ENCODE assay signal across 21 cellular contexts in the genomic region with DNA sequence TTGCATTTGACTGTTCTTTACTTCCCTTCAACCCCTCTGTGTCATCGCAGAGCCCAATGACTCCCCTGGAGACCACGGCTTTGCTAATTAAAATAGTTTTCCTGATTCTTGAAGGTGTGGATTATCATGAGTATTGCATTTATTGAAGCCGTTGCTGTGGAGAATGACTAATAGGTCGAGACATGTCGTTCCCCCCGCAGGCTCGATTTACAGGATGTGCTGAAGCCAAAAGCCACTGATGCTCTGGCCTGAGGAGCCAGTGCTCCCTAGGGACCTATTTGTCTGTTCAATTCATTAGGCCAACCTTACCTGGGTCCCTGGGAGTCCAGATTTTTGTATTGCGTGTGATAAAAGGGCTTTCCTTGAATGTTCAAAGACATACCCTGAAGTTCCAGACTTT.
"Had no signal": no experiment of that assay in that cellular context is flagged by ENCODE, and none has a peak within 500 bp of the region (broad histone marks: within the 10 kb centered on the region; RNA-seq: fewer than 3 reads in every experiment).

No MANE protein-coding gene starts in this region.

- H3K9me3 ChIP-seq: esophagus muscularis mucosa, gastrocnemius medialis, heart right ventricle, neutrophil, testis, tibial nerve, upper lobe of right lung had no signal

- H3K27me3 ChIP-seq: gastrocnemius medialis, testis, tibial nerve had no signal

- DNase-seq: effector memory CD8-positive, alpha-beta T cell; gastrocnemius medialis; heart right ventricle; hypothalamus; immature natural killer cell; left ventricle myocardium superior; mesendoderm; naive thymus-derived CD8-positive, alpha-beta T cell; stimulated activated CD4-positive, alpha-beta T cell treated with anti-CD3 and anti-CD28 coated beads, Interleukin-2, amount 100 ng/mL, for 24 hours; stimulated activated CD4-positive, alpha-beta T cell treated with anti-CD3 and anti-CD28 coated beads, Interleukin-4, amount 100 ng/mL, for 4 hours; stimulated activated naive B cell treated with anti-CD40 and anti-IgM and Interleukin-4, amounts not matched to agents 10 μg/mL and 1 μg/mL and 100 μg/mL, for 72 hours; stimulated activated naive CD8-positive, alpha-beta T cell treated with anti-CD3 and anti-CD28 coated beads, Interleukin-15, amount 100 ng/mL, for 72 hours; testis had no signal

- H3K36me3 ChIP-seq: esophagus muscularis mucosa, gastrocnemius medialis, heart right ventricle, neutrophil, tibial nerve, upper lobe of right lung had no signal

- H3K4me1 ChIP-seq: esophagus muscularis mucosa, gastrocnemius medialis, heart right ventricle, testis, tibial nerve, upper lobe of right lung had no signal

- H3K27ac ChIP-seq: epithelial cell of prostate, esophagus muscularis mucosa, gastrocnemius medialis, heart right ventricle, neutrophil, skin epidermis, testis, tibial nerve, upper lobe of right lung had no signal

- ATAC-seq: effector memory CD8-positive, alpha-beta T cell; gastrocnemius medialis; heart right ventricle; left ventricle myocardium superior; naive thymus-derived CD8-positive, alpha-beta T cell; sciatic nerve; stimulated activated naive B cell treated with anti-CD40 and anti-IgM and Interleukin-4, amounts not matched to agents 10 μg/mL and 1 μg/mL and 100 μg/mL, for 72 hours; stimulated activated naive CD8-positive, alpha-beta T cell treated with anti-CD3 and anti-CD28 coated beads, Interleukin-15, amount 100 ng/mL, for 72 hours; upper lobe of right lung had no signal

- H3K4me3 ChIP-seq: esophagus muscularis mucosa, gastrocnemius medialis, heart right ventricle, lung, skin epidermis, testis, tibial nerve, upper lobe of right lung had no signal
